Comparison of ENCODE assay signal across 8 cellular contexts in genomic region chr11:85627332-85627997, GRCh38. TPM values are rescaled to one million over a fixed set of nuclear protein-coding genes. Genes with fewer than 3 reads are reported as not detected.
DNase-seq lines count a peak whose midpoint lies in the region; ATAC-seq and TF ChIP-seq lines count a peak whose summit lies in the region.

Gene DLG2, minus strand, starts transcription at chr11:85627344.

- H3K9me2 ChIP-seq in Loucy (replicated peaks; ENCODE audit: low read depth, low read length): no peaks in the 10 kb centered on the region

- H4K20me1 ChIP-seq in Loucy (ENCODE audit: insufficient read depth, low read length, poor library complexity, severe bottlenecking): peaks cover 3% of the 10 kb centered on the region

- H3K4me3 Mint-ChIP-seq in nephron progenitor cell: peak within 1 kb of the TSS; percentile 98

- peak; percentile 0 for ATAC-seq in foreskin keratinocyte
- ATAC-seq in GM21576 (IDR thresholded peaks at IDR 0.05; ENCODE audit: unreplicated experiment): no peak

- no peaks in the 10 kb centered on the region for H3K9me3 Mint-ChIP-seq in nephron progenitor cell

- peak within 1 kb of the TSS; percentile 89 for H3K4me2 ChIP-seq in Loucy (ENCODE audit: low read depth, low read length, poor library complexity, severe bottlenecking)

- H3K27ac ChIP-seq in foreskin keratinocyte: peak within 1 kb of the TSS; percentile 10

- H3K9me3 ChIP-seq in Loucy (ENCODE audit: insufficient read depth, low read depth, low read length): no peaks in the 10 kb centered on the region

- peaks cover 48% of the 10 kb centered on the region for H3K4me1 ChIP-seq in Loucy (ENCODE audit: insufficient read depth, low read length, poor library complexity, severe bottlenecking)
- H3K4me1 ChIP-seq in foreskin keratinocyte: peaks cover 8% of the 10 kb centered on the region

- DNase-seq in stimulated activated CD8-positive, alpha-beta memory T cell treated with anti-CD3 and anti-CD28 coated beads, Interleukin-15, amount 100 ng/mL, for 24 hours (ENCODE audit: low read depth): peak; percentile 14
- DNase-seq in stimulated activated CD8-positive, alpha-beta memory T cell treated with anti-CD3 and anti-CD28 coated beads, Interleukin-4, amount 100 ng/mL, for 48 hours: no peak
- DNase-seq in activated gamma-delta T cell treated with anti-CD3 and anti-CD28 coated beads, Interleukin-2, amount 50 U/mL, for 16 hours (ENCODE audit: low read depth): peak; percentile 1
- DNase-seq in foreskin keratinocyte (peak; percentile 33 to 56), nephron progenitor cell (peak; percentile 45)
- DNase-seq in activated CD8-positive, alpha-beta memory T cell treated with anti-CD3 and anti-CD28 coated beads, Interleukin-2, amount 50 U/mL, for 48 hours: no peak

- H2AFZ ChIP-seq in Loucy (ENCODE audit: low read length): peak within 1 kb of the TSS; percentile 85

- no peaks in the 10 kb centered on the region for H3K27me3 ChIP-seq in Loucy (ENCODE audit: insufficient read depth, low read length, poor library complexity, severe bottlenecking)
- no peaks in the 10 kb centered on the region for H3K27me3 ChIP-seq in foreskin keratinocyte

- peaks cover 29% of the 10 kb centered on the region for H3K4me1 Mint-ChIP-seq in nephron progenitor cell

- peaks cover 5% of the 10 kb centered on the region for H3K27me3 Mint-ChIP-seq in nephron progenitor cell (ENCODE audit: low read depth, poor library complexity)

- H3F3A ChIP-seq in Loucy (ENCODE audit: low read depth): no peaks in the 10 kb centered on the region

- H3K36me3 Mint-ChIP-seq in nephron progenitor cell (ENCODE audit: low read depth): peaks cover 12% of the 10 kb centered on the region

- H3K36me3 ChIP-seq in Loucy (ENCODE audit: insufficient read depth, low read length): no peaks in the 10 kb centered on the region

- H3K4me3 ChIP-seq in Loucy (ENCODE audit: low read length, poor library complexity, severe bottlenecking): peak within 1 kb of the TSS; percentile 97

- peaks cover 26% of the 10 kb centered on the region for H3K79me2 ChIP-seq in Loucy (ENCODE audit: insufficient read depth, low read length)

- H3K9ac ChIP-seq in Loucy (ENCODE audit: low read depth, low read length, poor library complexity, severe bottlenecking): peak within 1 kb of the TSS; percentile 85

- no peak for TF ChIP-seq CTCF in Loucy (conservative IDR thresholded peaks at IDR 0.05; ENCODE audit: low read length)
- no peak for TF ChIP-seq CTCF in foreskin keratinocyte (conservative IDR thresholded peaks at IDR 0.05)
- no peak for TF ChIP-seq CTCF in nephron progenitor cell (IDR thresholded peaks at IDR 0.05)

- H3K27ac Mint-ChIP-seq in nephron progenitor cell: peak within 1 kb of the TSS; percentile 96

RNA-seq across cellular contexts. Expression of gene DLG2, which starts in this region (rescaled TPM):
- 0.21 and 0.75 TPM in 2 replicates for total RNA-seq in foreskin keratinocyte
- polyA plus RNA-seq in foreskin keratinocyte: 0.07 and 0.31 TPM in 2 replicates

Comparison
In these comparisons a context has a peak if more than half of its experiments do, and no peak if none do; other contexts are left out.
1. DNase-seq: peak in stimulated activated CD8-positive, alpha-beta memory T cell treated with anti-CD3 and anti-CD28 coated beads, Interleukin-15, amount 100 ng/mL, for 24 hours (single experiment), activated gamma-delta T cell treated with anti-CD3 and anti-CD28 coated beads, Interleukin-2, amount 50 U/mL, for 16 hours (single experiment) and nephron progenitor cell (single experiment); none in stimulated activated CD8-positive, alpha-beta memory T cell treated with anti-CD3 and anti-CD28 coated beads, Interleukin-4, amount 100 ng/mL, for 48 hours (single experiment) and activated CD8-positive, alpha-beta memory T cell treated with anti-CD3 and anti-CD28 coated beads, Interleukin-2, amount 50 U/mL, for 48 hours (single experiment).
2. Peak in DNase-seq, ATAC-seq and H3K27ac ChIP-seq in foreskin keratinocyte; RNA of the gene not detected or under 1 TPM.